In the genomic region with DNA sequence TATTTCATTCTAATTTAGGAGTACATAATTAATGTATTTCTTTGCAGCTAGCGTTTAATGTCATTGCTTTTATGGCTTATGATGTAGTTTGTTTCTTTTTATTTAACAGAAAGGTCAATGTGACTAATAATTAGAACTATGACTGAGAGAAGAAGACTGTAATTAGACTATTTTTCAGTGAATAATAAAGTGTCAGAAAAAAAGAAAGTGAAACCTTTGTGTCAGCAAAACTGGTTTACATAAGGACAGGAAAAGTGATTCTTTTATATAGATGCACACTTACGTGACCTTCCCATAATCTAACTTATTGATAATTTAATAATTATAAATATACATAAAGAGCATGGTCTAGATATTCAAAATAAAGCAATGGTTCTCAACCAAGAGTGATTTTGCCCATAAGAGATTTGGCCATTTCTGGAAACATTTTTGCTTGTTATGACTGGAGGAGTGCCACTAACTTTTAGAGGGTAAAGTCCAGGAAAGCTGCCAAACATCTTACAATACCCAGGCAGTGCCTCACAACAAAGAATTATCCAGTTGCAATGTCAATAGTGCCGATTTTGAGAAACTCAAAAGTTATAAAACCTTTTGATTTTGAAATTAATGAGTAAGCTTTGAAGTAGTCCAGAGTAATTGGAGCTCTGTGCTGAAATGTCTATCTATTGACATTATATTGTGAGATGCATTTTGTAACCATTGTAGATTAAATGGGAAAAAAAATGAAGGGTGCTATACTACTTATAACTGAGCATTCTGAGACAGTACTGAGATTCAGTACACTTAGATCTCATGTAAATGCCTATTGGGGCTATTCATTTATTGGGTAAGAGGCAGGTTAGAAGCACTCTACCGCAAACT, we compare ENCODE assay signal across 13 cellular contexts.
A peak's percentile ranks its signal among the peaks of the same experiment; 100 is the strongest.
DNase-seq lines count a peak whose midpoint lies in the region; ATAC-seq and TF ChIP-seq lines count a peak whose summit lies in the region.
"Had no signal": no experiment of that assay in that cellular context is flagged by ENCODE, and none has a peak within 500 bp of the region (broad histone marks: within the 10 kb centered on the region; RNA-seq: fewer than 3 reads in every experiment).

No MANE protein-coding gene starts in this region.

- H2AFZ ChIP-seq in GM23338, result no peak overlapping the region

- peak; percentile 64 for ATAC-seq in GM18517 (IDR thresholded peaks at IDR 0.05; ENCODE audit: unreplicated experiment)
- peak; percentile 63 for ATAC-seq in HG03520 (IDR thresholded peaks at IDR 0.05; ENCODE audit: unreplicated experiment)
- ATAC-seq in GM23338, result no peak
- ATAC-seq: naive thymus-derived CD4-positive, alpha-beta T cell had no signal

- no peak overlapping the region for H3K4me3 Mint-ChIP-seq in GM23338
- H3K4me3 Mint-ChIP-seq: naive thymus-derived CD4-positive, alpha-beta T cell had no signal

- H3K27me3 Mint-ChIP-seq in GM23338 (ENCODE audit: insufficient read depth, low read depth, poor library complexity), result peaks cover 1% of the 10 kb centered on the region
- H3K27me3 Mint-ChIP-seq: naive thymus-derived CD4-positive, alpha-beta T cell had no signal

- H3K9me3 Mint-ChIP-seq in GM23338, result no peaks in the 10 kb centered on the region

- no peaks in the 10 kb centered on the region for H3K79me2 ChIP-seq in GM23338 (replicated peaks; ENCODE audit: insufficient read depth)

- TF ChIP-seq POLR2A in vagina (IDR thresholded peaks at IDR 0.05), result no peak

- H3K9me3 ChIP-seq in adipocyte (ENCODE audit: control insufficient read depth, low read length), result no peaks in the 10 kb centered on the region
- no peaks in the 10 kb centered on the region for H3K9me3 ChIP-seq in vagina
- H3K9me3 ChIP-seq: BLaER1 treated with 17β-estradiol and CSF1 and Interleukin-3, amounts not matched to agents 10 nM and 100 nM had no signal

- H3K4me1 ChIP-seq in adipocyte (ENCODE audit: control insufficient read depth, insufficient read depth, low read length) (peaks cover 27% of the 10 kb centered on the region), GM23338 (ENCODE audit: insufficient read depth) (peaks cover 6% of the 10 kb centered on the region; the same call in 1 of the 2 replicates), vagina (no peaks in the 10 kb centered on the region)

- H3K27ac Mint-ChIP-seq in GM23338, result no peak overlapping the region
- H3K27ac Mint-ChIP-seq: naive thymus-derived CD4-positive, alpha-beta T cell had no signal

- H3K9ac ChIP-seq in adipocyte (ENCODE audit: low read length), result no peak overlapping the region
- H3K9ac ChIP-seq: BLaER1 treated with 17β-estradiol and CSF1 and Interleukin-3, amounts not matched to agents 10 nM and 100 nM had no signal

- H3K4me1 Mint-ChIP-seq in GM23338, result peaks cover 2% of the 10 kb centered on the region; the same call in 1 of the 3 replicates
- H3K4me1 Mint-ChIP-seq: naive thymus-derived CD4-positive, alpha-beta T cell had no signal

- intact Hi-C loops in vagina (cut with DNase I), result no loop called here

- no peak overlapping the region for H3K27ac ChIP-seq in GM23338 (ENCODE audit: low read depth)
- H3K27ac ChIP-seq in vagina, result no peak overlapping the region
- H3K27ac ChIP-seq: BLaER1 treated with 17β-estradiol and CSF1 and Interleukin-3, amounts not matched to agents 10 nM and 100 nM; SK-N-MC had no signal

- peak; percentile 90 for DNase-seq in adipocyte (ENCODE audit: low read depth)
- peak; percentile 11 to 48 for DNase-seq in lung microvascular endothelial cell (ENCODE audit: low read depth in 2 of 2)
- DNase-seq in activated CD8-positive, alpha-beta memory T cell treated with anti-CD3 and anti-CD28 coated beads for 24 hours, result no peak
- DNase-seq in GM23338 (ENCODE audit: low spot score), result no peak
- no peak for DNase-seq in vagina (ENCODE audit: extremely low spot score in 2 of 2)
- no peak for DNase-seq in AML-193 (lab: John Stamatoyannopoulos, UW)
- DNase-seq: activated CD4-positive, alpha-beta T cell treated with anti-CD3 and anti-CD28 coated beads, Interleukin-2, amount 50 U/mL, for 1 hour; naive thymus-derived CD4-positive, alpha-beta T cell; NCI-H2171 had no signal

- H3K9me2 ChIP-seq in GM23338 (ENCODE audit: insufficient read depth), result no peaks in the 10 kb centered on the region; the same call in 1 of the 2 replicates

- H3K4me3 ChIP-seq in adipocyte (ENCODE audit: low read length) (no peak overlapping the region), GM23338 (no peak overlapping the region), vagina (no peak overlapping the region)
- H3K4me3 ChIP-seq: BLaER1 treated with 17β-estradiol and CSF1 and Interleukin-3, amounts not matched to agents 10 nM and 100 nM; SK-N-MC had no signal

- no peaks in the 10 kb centered on the region for H3K36me3 Mint-ChIP-seq in GM23338 (ENCODE audit: low read depth)
- H3K36me3 Mint-ChIP-seq: naive thymus-derived CD4-positive, alpha-beta T cell had no signal

- H3F3A ChIP-seq in GM23338 (replicated peaks; ENCODE audit: low read depth), result no peaks in the 10 kb centered on the region

- H3K4me2 ChIP-seq in GM23338, result no peak overlapping the region
- H3K4me2 ChIP-seq: BLaER1 treated with 17β-estradiol and CSF1 and Interleukin-3, amounts not matched to agents 10 nM and 100 nM had no signal

- H3K27me3 ChIP-seq in adipocyte (replicated peaks; ENCODE audit: control insufficient read depth, insufficient read depth, low read length) (no peaks in the 10 kb centered on the region), GM23338 (ENCODE audit: insufficient read depth) (no peaks in the 10 kb centered on the region), vagina (no peaks in the 10 kb centered on the region)
- H3K27me3 ChIP-seq: BLaER1 treated with 17β-estradiol and CSF1 and Interleukin-3, amounts not matched to agents 10 nM and 100 nM had no signal

- TF ChIP-seq CTCF in GM23338 (conservative IDR thresholded peaks at IDR 0.05; ENCODE audit: low read depth in 2 of 2) (no peak), vagina (IDR thresholded peaks at IDR 0.05) (no peak)

- no peaks in the 10 kb centered on the region for H4K20me1 ChIP-seq in GM23338 (replicated peaks; ENCODE audit: insufficient read depth)
- H4K20me1 ChIP-seq: BLaER1 treated with 17β-estradiol and CSF1 and Interleukin-3, amounts not matched to agents 10 nM and 100 nM had no signal

- no peaks in the 10 kb centered on the region for H3K36me3 ChIP-seq in adipocyte (ENCODE audit: control insufficient read depth, insufficient read depth, low read length, severe bottlenecking)
- no peaks in the 10 kb centered on the region for H3K36me3 ChIP-seq in GM23338 (ENCODE audit: insufficient read depth)
- H3K36me3 ChIP-seq in vagina, result no peaks in the 10 kb centered on the region
- H3K36me3 ChIP-seq: BLaER1 treated with 17β-estradiol and CSF1 and Interleukin-3, amounts not matched to agents 10 nM and 100 nM had no signal

TF ChIP-seq in GM23338, 12 proteins besides CTCF, POLR2A, EP300 and RAD21:
- TF ChIP-seq, protein P1, sequence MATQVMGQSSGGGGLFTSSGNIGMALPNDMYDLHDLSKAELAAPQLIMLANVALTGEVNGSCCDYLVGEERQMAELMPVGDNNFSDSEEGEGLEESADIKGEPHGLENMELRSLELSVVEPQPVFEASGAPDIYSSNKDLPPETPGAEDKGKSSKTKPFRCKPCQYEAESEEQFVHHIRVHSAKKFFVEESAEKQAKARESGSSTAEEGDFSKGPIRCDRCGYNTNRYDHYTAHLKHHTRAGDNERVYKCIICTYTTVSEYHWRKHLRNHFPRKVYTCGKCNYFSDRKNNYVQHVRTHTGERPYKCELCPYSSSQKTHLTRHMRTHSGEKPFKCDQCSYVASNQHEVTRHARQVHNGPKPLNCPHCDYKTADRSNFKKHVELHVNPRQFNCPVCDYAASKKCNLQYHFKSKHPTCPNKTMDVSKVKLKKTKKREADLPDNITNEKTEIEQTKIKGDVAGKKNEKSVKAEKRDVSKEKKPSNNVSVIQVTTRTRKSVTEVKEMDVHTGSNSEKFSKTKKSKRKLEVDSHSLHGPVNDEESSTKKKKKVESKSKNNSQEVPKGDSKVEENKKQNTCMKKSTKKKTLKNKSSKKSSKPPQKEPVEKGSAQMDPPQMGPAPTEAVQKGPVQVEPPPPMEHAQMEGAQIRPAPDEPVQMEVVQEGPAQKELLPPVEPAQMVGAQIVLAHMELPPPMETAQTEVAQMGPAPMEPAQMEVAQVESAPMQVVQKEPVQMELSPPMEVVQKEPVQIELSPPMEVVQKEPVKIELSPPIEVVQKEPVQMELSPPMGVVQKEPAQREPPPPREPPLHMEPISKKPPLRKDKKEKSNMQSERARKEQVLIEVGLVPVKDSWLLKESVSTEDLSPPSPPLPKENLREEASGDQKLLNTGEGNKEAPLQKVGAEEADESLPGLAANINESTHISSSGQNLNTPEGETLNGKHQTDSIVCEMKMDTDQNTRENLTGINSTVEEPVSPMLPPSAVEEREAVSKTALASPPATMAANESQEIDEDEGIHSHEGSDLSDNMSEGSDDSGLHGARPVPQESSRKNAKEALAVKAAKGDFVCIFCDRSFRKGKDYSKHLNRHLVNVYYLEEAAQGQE (IDR thresholded peaks at IDR 0.05; ENCODE audit: unreplicated experiment), result no peak
- no peak for TF ChIP-seq EZH2 (IDR thresholded peaks at IDR 0.05; ENCODE audit: low read depth, unreplicated experiment)
- no peak for TF ChIP-seq ZNF114 (CRISPR knock-in tag; IDR thresholded peaks at IDR 0.05)
- no peak for TF ChIP-seq JUNB (IDR thresholded peaks at IDR 0.05; ENCODE audit: unreplicated experiment)

Comparison
In these comparisons a context has a peak if more than half of its experiments do, and no peak if none do; other contexts are left out.
1. DNase-seq: peak in adipocyte (single experiment) and lung microvascular endothelial cell (2 of 2); none in activated CD8-positive, alpha-beta memory T cell treated with anti-CD3 and anti-CD28 coated beads for 24 hours (single experiment), GM23338 (single experiment), vagina (0 of 2) and AML-193 (0 of 2).